In the genomic region with DNA sequence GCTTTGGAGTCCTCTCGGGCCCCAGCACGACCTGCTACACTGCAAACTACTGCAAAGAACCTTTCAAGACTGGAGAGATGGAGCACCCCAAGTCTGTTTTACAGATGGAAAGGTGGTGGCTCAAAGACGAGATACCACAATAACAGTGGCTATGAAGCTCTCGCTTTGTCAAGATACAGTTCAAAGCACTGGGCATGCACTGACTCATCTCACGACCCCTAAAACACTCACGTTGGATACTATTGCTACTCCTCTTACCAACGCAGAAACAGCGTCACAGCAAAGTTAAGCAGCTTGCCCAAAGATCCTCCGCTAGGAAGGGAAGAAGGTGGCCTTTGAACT, we compare ENCODE assay signal across 12 cellular contexts. TPM values are rescaled to one million over a fixed set of nuclear protein-coding genes. Genes with fewer than 3 reads are reported as not detected.
DNase-seq lines count a peak whose midpoint lies in the region; ATAC-seq, FAIRE-seq and TF ChIP-seq lines count a peak whose summit lies in the region.
"Had no signal": no experiment of that assay in that cellular context is flagged by ENCODE, and none has a peak within 500 bp of the region (broad histone marks: within the 10 kb centered on the region; RNA-seq: fewer than 3 reads in every experiment).

No MANE protein-coding gene starts in this region.

- H3K27ac Mint-ChIP-seq in Caco-2 (ENCODE audit: unreplicated experiment), result no peak overlapping the region

- TF ChIP-seq CTCF in Caco-2 (IDR thresholded peaks at IDR 0.05; ENCODE audit: insufficient read depth in 1 of 2, low read depth in 1 of 2, low read length in 1 of 2, severe bottlenecking in 1 of 2, unreplicated experiment in 1 of 2) (no peak), mammary epithelial cell (conservative IDR thresholded peaks at IDR 0.05 in 1 of 2, IDR thresholded peaks at IDR 0.05 in 1 of 2; ENCODE audit: extremely low read depth in 1 of 2, insufficient read depth in 1 of 2, low read depth in 1 of 2, low read length in 2 of 2) (no peak)

- no peaks in the 10 kb centered on the region for H3K79me2 ChIP-seq in mammary epithelial cell (ENCODE audit: insufficient read depth, low read length)

- dilution Hi-C loops in mammary epithelial cell (cut with HindIII; ENCODE audit: low sequenced_read_pairs), result no loop called here

- BruUV-seq in Caco-2 (replicated peaks; lab: Mats Ljungman, UMichigan) (no TSS peak), mammary epithelial cell (replicated peaks; lab: Mats Ljungman, UMichigan) (no TSS peak)

- WGBS in mammary epithelial cell (ENCODE audit: low coverage, missing lambda C conversion rate), result 22% methylated on average over 8 of the region's 9 CpGs
- WGBS in neuronal stem cell (ENCODE audit: extremely low coverage in 2 of 2, insufficient read length in 2 of 2, insufficient replicate concordance in 1 of 2), 2 donors, result no CpG with 5 or more reads among the region's 9 CpGs

- peak overlapping the region; percentile 64 for H3K4me3 Mint-ChIP-seq in Caco-2 (ENCODE audit: unreplicated experiment)

- H3K9ac ChIP-seq in mammary epithelial cell (ENCODE audit: insufficient read depth, low read length) (no peak overlapping the region), neuronal stem cell (ENCODE audit: low read depth, low read length, poor library complexity) (no peak overlapping the region)

- H3K4me3 ChIP-seq in Caco-2 (ENCODE audit: low read depth, low read length) (peak overlapping the region; percentile 22), mammary epithelial cell (replicated peaks in 1 of 3; ENCODE audit: insufficient read depth in 1 of 3, low read depth in 2 of 3, low read length in 3 of 3) (no peak overlapping the region), neuronal stem cell (ENCODE audit: low read length in 2 of 2) (no peak overlapping the region)
- peak overlapping the region; percentile 62 for H3K4me3 ChIP-seq in Jurkat, Clone E6-1 (ENCODE audit: low read length)
- H3K4me3 ChIP-seq: thyroid gland had no signal

- no peak overlapping the region for H2BK15ac ChIP-seq in neuronal stem cell (ENCODE audit: low read length)

- H2BK5ac ChIP-seq in neuronal stem cell (ENCODE audit: low read length), result no peak overlapping the region

- peak overlapping the region; percentile 77 for H2AFZ ChIP-seq in mammary epithelial cell (ENCODE audit: low read depth, low read length)
- H2AFZ ChIP-seq in neuronal stem cell (ENCODE audit: low read length), result peak overlapping the region; percentile 59

- H3K79me1 ChIP-seq in neuronal stem cell (ENCODE audit: low read depth, low read length), result no peaks in the 10 kb centered on the region

- no peak overlapping the region for H3K4ac ChIP-seq in neuronal stem cell (ENCODE audit: low read length)

- H3K23ac ChIP-seq in neuronal stem cell (ENCODE audit: low read depth, low read length, poor library complexity), result no peak overlapping the region

- no peak overlapping the region for H3K27ac ChIP-seq in mammary epithelial cell (ENCODE audit: insufficient read depth, low read depth, low read length)
- H3K27ac ChIP-seq in neuronal stem cell (replicated peaks; ENCODE audit: low read length), result no peak overlapping the region
- H3K27ac ChIP-seq: thyroid gland, VCaP had no signal

- peak overlapping the region; percentile 64 for H3K4me2 ChIP-seq in mammary epithelial cell (ENCODE audit: insufficient read depth, low read depth, low read length)
- H3K4me2 ChIP-seq in neuronal stem cell (ENCODE audit: insufficient read depth, low read length, poor library complexity, severe bottlenecking), result no peak overlapping the region

- POLR2A ChIA-PET in Caco-2 (lab: Charles Lee), result interaction anchor here (0.6 kb wide), 1 partner anchor 613 kb away, joined by 5 read pairs; no protein-coding TSS in a partner anchor

- no peak overlapping the region for H3K18ac ChIP-seq in neuronal stem cell (ENCODE audit: low read length)

- H3K4me1 Mint-ChIP-seq in Caco-2 (ENCODE audit: low read depth, unreplicated experiment), result peaks cover 7% of the 10 kb centered on the region

- no peak overlapping the region for H2BK12ac ChIP-seq in neuronal stem cell (ENCODE audit: low read length)

- H2AK5ac ChIP-seq in neuronal stem cell (ENCODE audit: low read depth, low read length), result no peak overlapping the region

- no peak for DNase-seq in Caco-2
- no peak for DNase-seq in Jurkat, Clone E6-1 (ENCODE audit: low read depth, low spot score)
- DNase-seq in mammary epithelial cell, result no peak
- DNase-seq in neuronal stem cell (ENCODE audit: low spot score), result no peak
- no peak for DNase-seq in 8988T
- no peak for DNase-seq in HTR-8/SVneo (ENCODE audit: insufficient read length, low spot score)
- DNase-seq: NCI-H526 treated with DMSO at 0.1 percent for 48 hours, thyroid gland had no signal

- H3K4me1 ChIP-seq in Caco-2, result peaks cover 4% of the 10 kb centered on the region; the same call in 1 of the 2 replicates
- H3K4me1 ChIP-seq in mammary epithelial cell (ENCODE audit: insufficient read depth, low read length), result no peaks in the 10 kb centered on the region
- peaks cover 2 to 6% of the 10 kb centered on the region in 2 donors for H3K4me1 ChIP-seq in neuronal stem cell (ENCODE audit: control insufficient read depth in 2 of 2, insufficient read depth in 1 of 2, low read depth in 1 of 2, low read length in 2 of 2)
- H3K4me1 ChIP-seq: thyroid gland had no signal

- H3K36me3 Mint-ChIP-seq in Caco-2 (ENCODE audit: insufficient read depth, unreplicated experiment), result no peaks in the 10 kb centered on the region

- in situ Hi-C loops in mammary epithelial cell (cut with MboI; ENCODE audit: low sequenced_read_pairs in 2 of 2), result no loop called here

- H2BK120ac ChIP-seq in neuronal stem cell (ENCODE audit: low read depth, low read length), result no peak overlapping the region

- no peak for FAIRE-seq in HTR-8/SVneo (lab: Jason Lieb, UNC)
- FAIRE-seq: G401.6 had no signal

- H3K36me3 ChIP-seq in Caco-2 (ENCODE audit: control insufficient read depth, insufficient read depth, low read length) (no peaks in the 10 kb centered on the region), mammary epithelial cell (ENCODE audit: insufficient read depth, low read length) (no peaks in the 10 kb centered on the region), neuronal stem cell (replicated peaks in 1 of 2; ENCODE audit: control insufficient read depth in 2 of 2, insufficient read depth in 2 of 2, low read length in 2 of 2) (no peaks in the 10 kb centered on the region)
- H3K36me3 ChIP-seq: thyroid gland had no signal

- intact Hi-C loops in Caco-2 (cut with micrococcal nuclease; ENCODE audit: unreplicated experiment), result no loop called here
- intact Hi-C loops in mammary epithelial cell (cut with micrococcal nuclease), result no loop called here

- no peak overlapping the region for H4K91ac ChIP-seq in neuronal stem cell (ENCODE audit: low read depth, low read length, poor library complexity)

- ATAC-seq in HG02571 (IDR thresholded peaks at IDR 0.05; ENCODE audit: unreplicated experiment) (no peak), GM21786 (IDR thresholded peaks at IDR 0.05; ENCODE audit: unreplicated experiment) (no peak)

- H4K20me1 ChIP-seq in mammary epithelial cell (ENCODE audit: insufficient read depth, low read length), result no peaks in the 10 kb centered on the region

- CTCF ChIA-PET in Caco-2 (lab: Charles Lee) (interaction anchor here (0.6 kb wide), 1 partner anchor 37 kb away, joined by 3 read pairs; no protein-coding TSS in a partner anchor), mammary epithelial cell (lab: Charles Lee; ENCODE audit: low non-redundant PET) (interaction anchor here (0.6 kb wide), 2 partner anchors 123 to 210 kb away, joined by 5 read pairs; no protein-coding TSS in a partner anchor)

- no peaks in the 10 kb centered on the region for H3K9me3 Mint-ChIP-seq in Caco-2 (ENCODE audit: unreplicated experiment)

- 0 out of 2 replicates have a peak, but pooled peaks cover 2% of the 10 kb centered on the region for H3K27me3 ChIP-seq in Caco-2 (replicated peaks; ENCODE audit: control insufficient read depth, insufficient read depth, low read length)
- peaks cover 3% of the 10 kb centered on the region for H3K27me3 ChIP-seq in mammary epithelial cell (ENCODE audit: insufficient read depth, low read length)
- H3K27me3 ChIP-seq in neuronal stem cell (ENCODE audit: control insufficient read depth in 3 of 3, insufficient read depth in 3 of 3, low read depth in 1 of 3, low read length in 3 of 3), result peaks cover 0 to 24% (median 2%) of the 10 kb centered on the region in 3 experiments
- H3K27me3 ChIP-seq: thyroid gland had no signal

- no peak overlapping the region for H3K14ac ChIP-seq in neuronal stem cell (ENCODE audit: low read length)

- H3K9me3 ChIP-seq in Caco-2, result no peaks in the 10 kb centered on the region
- H3K9me3 ChIP-seq in mammary epithelial cell (replicated peaks; ENCODE audit: insufficient read depth, low read length), result no peaks in the 10 kb centered on the region
- H3K9me3 ChIP-seq in neuronal stem cell (replicated peaks in 1 of 2; ENCODE audit: control insufficient read depth in 2 of 2, insufficient read depth in 1 of 2, low read depth in 1 of 2, low read length in 2 of 2), result no peaks in the 10 kb centered on the region
- H3K9me3 ChIP-seq: thyroid gland had no signal

- H4K8ac ChIP-seq in neuronal stem cell (ENCODE audit: low read depth, low read length), result no peak overlapping the region

- peaks cover 30% of the 10 kb centered on the region for H3K27me3 Mint-ChIP-seq in Caco-2 (ENCODE audit: insufficient read depth, unreplicated experiment)

RNA-seq across cellular contexts. Expression of a gene that starts 24.0 kb away (rescaled TPM):
- total RNA-seq in Caco-2 (2022), result not detected in 2 replicates
- 27.9 TPM for polyA plus RNA-seq in Jurkat, Clone E6-1 (2012; ENCODE audit: insufficient read depth, insufficient read length)
- not detected for total RNA-seq in mammary epithelial cell
- not detected for polyA plus RNA-seq in mammary epithelial cell
- not detected for polyA minus RNA-seq in mammary epithelial cell
- not detected for polyA plus RNA-seq in neuronal stem cell (2013, experiment 1 of 2)
- polyA plus RNA-seq in neuronal stem cell (2013, experiment 2 of 2), result not detected

RNA-seq across cellular contexts. Expression of a gene that starts 26.5 kb away (rescaled TPM):
- total RNA-seq in Caco-2 (2022) (not detected in 2 replicates), mammary epithelial cell (under 1 TPM in 1 of 2 donors, not detected in 1; under 0.01 TPM)
- 1.1 TPM for polyA plus RNA-seq in Jurkat, Clone E6-1 (2012; ENCODE audit: insufficient read depth, insufficient read length)
- polyA plus RNA-seq in mammary epithelial cell, result not detected
- polyA minus RNA-seq in mammary epithelial cell, result not detected
- polyA plus RNA-seq in neuronal stem cell (2013, experiment 1 of 2), result 504 TPM
- polyA plus RNA-seq in neuronal stem cell (2013, experiment 2 of 2), result 501 TPM

RNA-seq across cellular contexts. Expression of a gene that starts 49.8 kb away (rescaled TPM):
- total RNA-seq in Caco-2 (2022) (not detected in 2 replicates), mammary epithelial cell (not detected)
- polyA plus RNA-seq in Jurkat, Clone E6-1 (2012; ENCODE audit: insufficient read depth, insufficient read length), result not detected
- polyA plus RNA-seq in mammary epithelial cell, result not detected
- not detected for polyA minus RNA-seq in mammary epithelial cell
- polyA plus RNA-seq in neuronal stem cell (2013, experiment 1 of 2), result not detected
- not detected for polyA plus RNA-seq in neuronal stem cell (2013, experiment 2 of 2)
- total RNA-seq: thyroid gland had no signal

Comparison
In these comparisons a context has a peak if more than half of its experiments do, and no peak if none do; other contexts are left out.
1. H3K4me3 ChIP-seq: peak in Caco-2 (single experiment) and Jurkat, Clone E6-1 (single experiment); none in mammary epithelial cell (0 of 3) and neuronal stem cell (0 of 2).